ENCODE assay signal across 9 cellular contexts in genomic region chr6:15264902-15265761, GRCh38. TPM values are rescaled to one million over a fixed set of nuclear protein-coding genes. Genes with fewer than 3 reads are reported as not detected.
A peak's percentile ranks its signal among the peaks of the same experiment; 100 is the strongest.
DNase-seq lines count a peak whose midpoint lies in the region; ATAC-seq and TF ChIP-seq lines count a peak whose summit lies in the region.
"Had no signal": no experiment of that assay in that cellular context is flagged by ENCODE, and none has a peak within 500 bp of the region (broad histone marks: within the 10 kb centered on the region; RNA-seq: fewer than 3 reads in every experiment).

No MANE protein-coding gene starts in this region.

- TF ChIP-seq CTCF in astrocyte of the cerebellum (IDR thresholded peaks at IDR 0.05; ENCODE audit: low read depth, low read length, missing control alignments), result no peak

- DNase-seq in activated T-cell treated with anti-CD3 and anti-CD28 coated beads, Interleukin-2, amount 50 U/mL, for 4 hours, result no peak
- no peak for DNase-seq in activated T-cell treated with anti-CD3 and anti-CD28 coated beads, Interleukin-2, amount 50 U/mL, for 1 hour
- peak; percentile 79 for DNase-seq in astrocyte of the cerebellum (ENCODE audit: low read depth)
- DNase-seq in left colon, result no peak
- peak; percentile 92 for DNase-seq in superior temporal gyrus (ENCODE audit: extremely low spot score)
- no peak for DNase-seq in NCI-H187 treated with DMSO at 0.1 percent for 48 hours (lab: John Stamatoyannopoulos, UW)
- DNase-seq: mammary epithelial cell had no signal

- ATAC-seq in activated T-cell treated with anti-CD3 and anti-CD28 coated beads, Interleukin-2, amount 50 U/mL, for 4 hours, result no peak
- peak; percentile 41 for ATAC-seq in left colon
- no peak for ATAC-seq in GM18517 (IDR thresholded peaks at IDR 0.05; ENCODE audit: unreplicated experiment)
- no peak for ATAC-seq in GM19328 (IDR thresholded peaks at IDR 0.05; ENCODE audit: unreplicated experiment)

- peaks cover 88% of the 10 kb centered on the region for H3K4me1 Mint-ChIP-seq in activated T-cell treated with anti-CD3 and anti-CD28 coated beads, Interleukin-2, amount 50 U/mL, for 4 hours (ENCODE audit: low read depth)

- H3K4me3 ChIP-seq in astrocyte of the cerebellum (ENCODE audit: low read depth, low read length), result no peak overlapping the region

- no peaks in the 10 kb centered on the region for H3K27me3 Mint-ChIP-seq in activated T-cell treated with anti-CD3 and anti-CD28 coated beads, Interleukin-2, amount 50 U/mL, for 4 hours (ENCODE audit: low read depth)

- H3K4me3 Mint-ChIP-seq in activated T-cell treated with anti-CD3 and anti-CD28 coated beads, Interleukin-2, amount 50 U/mL, for 4 hours, result peak overlapping the region; percentile 29

- in situ Hi-C loops in astrocyte of the cerebellum (cut with HindIII; ENCODE audit: low sequenced_read_pairs), result loop anchor here (25.0 kb wide), 2 partner anchors 347 to 1053 kb away; no protein-coding TSS in a partner anchor

- no peaks in the 10 kb centered on the region for H3K9me3 Mint-ChIP-seq in activated T-cell treated with anti-CD3 and anti-CD28 coated beads, Interleukin-2, amount 50 U/mL, for 4 hours

- intact Hi-C loops in left colon (cut with DNase I, micrococcal nuclease), result no loop called here

- peaks cover 8% of the 10 kb centered on the region for H3K36me3 Mint-ChIP-seq in activated T-cell treated with anti-CD3 and anti-CD28 coated beads, Interleukin-2, amount 50 U/mL, for 4 hours (ENCODE audit: insufficient read depth)

RNA-seq across cellular contexts. Expression of gene JARID2, which starts 19.3 kb away (rescaled TPM):
- 10 to 100 TPM; 32.6 to 43.6 (median 37.2) TPM for total RNA-seq in activated T-cell treated with anti-CD3 and anti-CD28 coated beads, Interleukin-2, amount 50 U/mL, for 4 hours
- total RNA-seq in left colon, result 10 to 100 TPM in 1 of 2 donors, 1 to 10 TPM in 1; 10.0 to 11.2 TPM

Comparison
In these comparisons a context has a peak if more than half of its experiments do, and no peak if none do; other contexts are left out.
1. DNase-seq: peak in astrocyte of the cerebellum (single experiment) and superior temporal gyrus (single experiment); none in activated T-cell treated with anti-CD3 and anti-CD28 coated beads, Interleukin-2, amount 50 U/mL, for 4 hours (single experiment), activated T-cell treated with anti-CD3 and anti-CD28 coated beads, Interleukin-2, amount 50 U/mL, for 1 hour (single experiment), left colon (0 of 2) and NCI-H187 treated with DMSO at 0.1 percent for 48 hours (single experiment).